Comparison of ENCODE assay signal across 1 cellular context in the genomic region with DNA sequence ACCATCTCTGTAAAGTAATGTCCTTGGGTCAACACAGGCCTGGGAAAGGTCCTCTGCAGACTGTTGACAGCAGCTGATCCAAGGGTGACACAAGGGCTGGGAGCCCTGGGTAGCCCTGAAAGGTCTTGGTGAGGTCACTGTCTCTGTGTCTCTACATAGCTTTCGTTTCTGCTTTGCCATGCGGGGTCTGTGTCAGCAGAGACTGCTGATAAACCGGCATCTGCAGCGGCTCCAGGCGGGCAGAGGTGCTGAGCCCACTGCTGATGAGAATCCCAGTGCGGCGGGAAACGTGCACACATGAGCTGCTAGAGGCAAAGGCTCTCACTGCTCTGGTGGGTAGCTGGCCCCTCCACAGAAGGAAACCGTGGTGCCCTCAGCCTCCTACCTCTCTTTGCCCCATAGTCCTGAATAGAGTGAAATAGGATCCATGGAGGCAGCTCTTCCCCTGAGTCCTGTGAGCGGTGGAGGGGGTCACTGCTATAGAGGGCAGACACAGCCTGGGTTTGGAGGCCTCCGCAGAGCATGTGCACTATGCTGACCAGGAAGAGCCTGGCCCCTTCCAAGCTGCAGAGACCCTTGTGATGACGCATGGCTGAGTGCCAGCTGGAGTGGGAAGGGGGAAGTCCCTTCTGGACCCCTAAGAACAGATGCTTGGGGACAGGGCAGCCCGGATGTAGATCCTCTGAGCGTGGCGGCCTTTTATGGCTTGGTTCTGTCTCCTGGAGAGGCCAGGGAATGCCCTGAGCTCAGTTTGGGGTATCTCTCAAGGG.
TF ChIP-seq lines count a peak whose summit lies in the region.

No MANE protein-coding gene starts in this region.

TF ChIP-seq in K562, 482 proteins besides CTCF, POLR2A, EP300 and RAD21:
- TF ChIP-seq POLR2G (IDR thresholded peaks at IDR 0.05; ENCODE audit: low read depth, low read length) (0 out of 2 replicates have a peak, but pooled peaks have one; percentile 15), ZNF57 (CRISPR knock-in tag; IDR thresholded peaks at IDR 0.05) (no peak)
TF ChIP-seq in K562: peak in this region for 1.
